8 cellular contexts compared by ENCODE assay signal in genomic region chr1:248825909-248826760, GRCh38. TPM values are rescaled to one million over a fixed set of nuclear protein-coding genes. Genes with fewer than 3 reads are reported as not detected.
A peak's percentile ranks its signal among the peaks of the same experiment; 100 is the strongest.
DNase-seq lines count a peak whose midpoint lies in the region; ATAC-seq and TF ChIP-seq lines count a peak whose summit lies in the region.

TSS of gene SH3BP5L (minus strand) at chr1:248825915. CDS start at chr1:248824935, 980 bp downstream.

- H3K36me3 ChIP-seq in esophagus (ENCODE audit: control insufficient read depth in 2 of 2, insufficient read depth in 2 of 2, low read length in 1 of 2) (peaks cover 0 to 10% of the 10 kb centered on the region in 2 donors), muscle layer of duodenum (ENCODE audit: control insufficient read depth in 1 of 2, insufficient read depth in 2 of 2, low read length in 2 of 2) (peaks cover 0 to 16% of the 10 kb centered on the region in 2 donors)

- 0% methylated on average over 56 of the region's 56 CpGs for WGBS in esophagus, 2 donors

- peaks cover 4 to 14% of the 10 kb centered on the region in 2 donors for H3K4me1 ChIP-seq in esophagus (ENCODE audit: control insufficient read depth in 2 of 2, insufficient read depth in 2 of 2, low read length in 1 of 2)
- peaks cover 18 to 55% of the 10 kb centered on the region in 2 donors for H3K4me1 ChIP-seq in muscle layer of duodenum (ENCODE audit: control insufficient read depth in 1 of 2, insufficient read depth in 2 of 2, low read length in 2 of 2)

- H3K9me3 ChIP-seq in esophagus (ENCODE audit: control insufficient read depth in 2 of 2, insufficient read depth in 1 of 2, low read depth in 1 of 2, low read length in 1 of 2) = no peaks in the 10 kb centered on the region
- H3K9me3 ChIP-seq in muscle layer of duodenum (ENCODE audit: control insufficient read depth in 1 of 2, low read length in 2 of 2) = no peaks in the 10 kb centered on the region

- peaks cover 59% of the 10 kb centered on the region for H3K4me1 Mint-ChIP-seq in activated T-cell treated with anti-CD3 and anti-CD28 coated beads, Interleukin-2, amount 50 U/mL, for 24 hours (ENCODE audit: low read depth)

- H3K27ac Mint-ChIP-seq in activated T-cell treated with anti-CD3 and anti-CD28 coated beads, Interleukin-2, amount 50 U/mL, for 24 hours = peak within 1 kb of the TSS; percentile 99

- H3K27me3 ChIP-seq in esophagus (ENCODE audit: control insufficient read depth in 1 of 2, insufficient read depth in 2 of 2, low read length in 2 of 2) = no peaks in the 10 kb centered on the region
- H3K27me3 ChIP-seq in muscle layer of duodenum (ENCODE audit: low read depth, low read length) = no peaks in the 10 kb centered on the region

- H3K27me3 Mint-ChIP-seq in activated T-cell treated with anti-CD3 and anti-CD28 coated beads, Interleukin-2, amount 50 U/mL, for 24 hours = no peaks in the 10 kb centered on the region

- DNase-seq in DMS79 (lab: John Stamatoyannopoulos, UW) = peak; percentile 86
- DNase-seq in KG1 (lab: John Stamatoyannopoulos, UW) = peak; percentile 96
- DNase-seq in activated T-cell treated with anti-CD3 and anti-CD28 coated beads, Interleukin-2, amount 50 U/mL, for 24 hours = peak; percentile 90
- peak; percentile 88 to 89 for DNase-seq in stimulated activated CD8-positive, alpha-beta memory T cell treated with anti-CD3 and anti-CD28 coated beads, Interleukin-7, amount 100 ng/mL, for 4 hours (ENCODE audit: low read depth in 2 of 2)

- H3K4me3 ChIP-seq in esophagus (ENCODE audit: low read depth in 1 of 2, low read length in 2 of 2) (peak within 1 kb of the TSS; percentile 82 to 88), muscle layer of duodenum (ENCODE audit: low read depth in 1 of 2, low read length in 2 of 2) (peak within 1 kb of the TSS; percentile 94 to 95)

- peak within 1 kb of the TSS; percentile 82 for H3K4me3 Mint-ChIP-seq in activated T-cell treated with anti-CD3 and anti-CD28 coated beads, Interleukin-2, amount 50 U/mL, for 24 hours

- peak; percentile 93 for ATAC-seq in GM21723 (IDR thresholded peaks at IDR 0.05; ENCODE audit: unreplicated experiment)

- peaks cover 44% of the 10 kb centered on the region for H3K36me3 Mint-ChIP-seq in activated T-cell treated with anti-CD3 and anti-CD28 coated beads, Interleukin-2, amount 50 U/mL, for 24 hours (ENCODE audit: low read depth)

- H3K27ac ChIP-seq in esophagus (ENCODE audit: low read depth in 2 of 2, low read length in 1 of 2) (peak within 1 kb of the TSS; percentile 97 to 98), muscle layer of duodenum (ENCODE audit: low read length) (peak within 1 kb of the TSS; percentile 99)

- H3K9me3 Mint-ChIP-seq in activated T-cell treated with anti-CD3 and anti-CD28 coated beads, Interleukin-2, amount 50 U/mL, for 24 hours = no peaks in the 10 kb centered on the region

TF ChIP-seq in PFSK-1, 5 proteins besides CTCF, POLR2A, EP300 and RAD21:
- TF ChIP-seq, protein P1, sequence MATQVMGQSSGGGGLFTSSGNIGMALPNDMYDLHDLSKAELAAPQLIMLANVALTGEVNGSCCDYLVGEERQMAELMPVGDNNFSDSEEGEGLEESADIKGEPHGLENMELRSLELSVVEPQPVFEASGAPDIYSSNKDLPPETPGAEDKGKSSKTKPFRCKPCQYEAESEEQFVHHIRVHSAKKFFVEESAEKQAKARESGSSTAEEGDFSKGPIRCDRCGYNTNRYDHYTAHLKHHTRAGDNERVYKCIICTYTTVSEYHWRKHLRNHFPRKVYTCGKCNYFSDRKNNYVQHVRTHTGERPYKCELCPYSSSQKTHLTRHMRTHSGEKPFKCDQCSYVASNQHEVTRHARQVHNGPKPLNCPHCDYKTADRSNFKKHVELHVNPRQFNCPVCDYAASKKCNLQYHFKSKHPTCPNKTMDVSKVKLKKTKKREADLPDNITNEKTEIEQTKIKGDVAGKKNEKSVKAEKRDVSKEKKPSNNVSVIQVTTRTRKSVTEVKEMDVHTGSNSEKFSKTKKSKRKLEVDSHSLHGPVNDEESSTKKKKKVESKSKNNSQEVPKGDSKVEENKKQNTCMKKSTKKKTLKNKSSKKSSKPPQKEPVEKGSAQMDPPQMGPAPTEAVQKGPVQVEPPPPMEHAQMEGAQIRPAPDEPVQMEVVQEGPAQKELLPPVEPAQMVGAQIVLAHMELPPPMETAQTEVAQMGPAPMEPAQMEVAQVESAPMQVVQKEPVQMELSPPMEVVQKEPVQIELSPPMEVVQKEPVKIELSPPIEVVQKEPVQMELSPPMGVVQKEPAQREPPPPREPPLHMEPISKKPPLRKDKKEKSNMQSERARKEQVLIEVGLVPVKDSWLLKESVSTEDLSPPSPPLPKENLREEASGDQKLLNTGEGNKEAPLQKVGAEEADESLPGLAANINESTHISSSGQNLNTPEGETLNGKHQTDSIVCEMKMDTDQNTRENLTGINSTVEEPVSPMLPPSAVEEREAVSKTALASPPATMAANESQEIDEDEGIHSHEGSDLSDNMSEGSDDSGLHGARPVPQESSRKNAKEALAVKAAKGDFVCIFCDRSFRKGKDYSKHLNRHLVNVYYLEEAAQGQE (IDR thresholded peaks at IDR 0.05; ENCODE audit: insufficient read depth in 1 of 2, low read depth in 2 of 2, low read length in 2 of 2) = no peak
- peak; percentile 47; the same call in 1 of the 2 replicates for TF ChIP-seq TAF1 (IDR thresholded peaks at IDR 0.05; ENCODE audit: borderline replicate concordance, insufficient read depth, low read length)
- peak; percentile 96 for TF ChIP-seq FOXP2 (optimal IDR thresholded peaks at IDR 0.05; ENCODE audit: borderline replicate concordance, extremely low read depth, extremely low read length, insufficient read depth)
- TF ChIP-seq POLR2AphosphoS5 (IDR thresholded peaks at IDR 0.05; ENCODE audit: low read depth, low read length) = peak; percentile 72
- TF ChIP-seq SIN3A (IDR thresholded peaks at IDR 0.05; ENCODE audit: borderline replicate concordance, insufficient read depth, low read length) = no peak

RNA-seq across cellular contexts. Expression of gene SH3BP5L, which starts in this region (rescaled TPM):
- 19.1 TPM for polyA plus RNA-seq in PFSK-1 (2012; ENCODE audit: insufficient read length, low read depth)
- polyA plus RNA-seq in esophagus = 10 to 100 TPM; 18.2 to 34.3 TPM

Comparison
In these comparisons a context has a peak if more than half of its experiments do, and no peak if none do; other contexts are left out.
1. Peak in every context shown above with its lines: DNase-seq, ATAC-seq, H3K4me3 ChIP-seq and H3K27ac ChIP-seq.